ENCODE assay signal across 8 cellular contexts in the genomic region with DNA sequence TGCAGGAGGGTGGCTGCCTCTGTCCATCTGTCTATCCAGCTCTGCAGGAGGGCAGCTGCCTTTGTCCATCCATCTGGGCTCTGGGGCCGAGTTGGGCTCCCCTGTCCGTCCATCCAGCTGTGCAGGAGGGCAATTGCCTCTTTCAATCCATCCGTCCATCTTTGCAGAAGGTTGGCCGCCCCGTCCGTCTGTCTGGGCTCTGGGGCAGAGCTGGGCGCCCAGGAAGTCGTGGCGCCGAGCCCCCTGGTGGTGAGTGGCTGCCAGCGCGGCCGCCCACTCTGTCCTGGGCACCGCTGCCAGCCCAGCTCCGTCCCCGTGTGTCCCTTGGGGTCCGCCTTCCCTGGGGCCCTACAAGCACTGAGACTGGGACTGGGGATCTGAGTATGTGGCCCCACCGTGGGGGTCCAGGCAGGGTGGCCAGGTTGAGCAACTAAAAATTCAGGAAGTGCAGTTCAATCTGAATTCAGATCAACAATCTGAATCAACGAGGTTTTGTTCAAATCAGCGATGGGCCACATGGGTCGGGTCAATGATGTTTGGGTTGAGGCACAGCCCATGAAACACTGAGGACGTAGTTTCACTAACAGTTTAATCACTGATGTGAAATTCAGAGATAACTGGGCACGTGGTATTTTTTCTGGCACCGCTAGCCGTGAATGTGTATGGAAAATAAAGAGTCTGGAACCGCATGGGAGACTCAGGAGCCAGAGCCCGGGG.
DNase-seq lines count a peak whose midpoint lies in the region; ATAC-seq and TF ChIP-seq lines count a peak whose summit lies in the region.

No MANE protein-coding gene starts in this region.

- H3K4me1 Mint-ChIP-seq in neural crest cell, result no peaks in the 10 kb centered on the region

- DNase-seq in Caki2 (ENCODE audit: low read depth) (peak; percentile 10), NCI-H69 (lab: John Stamatoyannopoulos, UW) (peak; percentile 32), neural crest cell (ENCODE audit: low read depth, low spot score) (no peak), foreskin keratinocyte (no peak), ACHN (no peak)
- DNase-seq in activated gamma-delta T cell treated with anti-CD3 and anti-CD28 coated beads, Interleukin-2, amount 50 U/mL, for 16 hours (ENCODE audit: low read depth), result peak; percentile 4

- no peak overlapping the region for H3K27ac Mint-ChIP-seq in neural crest cell (ENCODE audit: unreplicated experiment)

- H3K36me3 Mint-ChIP-seq in neural crest cell (ENCODE audit: low read depth), result peaks cover 5% of the 10 kb centered on the region

- peaks cover 2% of the 10 kb centered on the region for H3K9me3 Mint-ChIP-seq in neural crest cell

- no peak overlapping the region for H3K27ac ChIP-seq in foreskin keratinocyte

- no peaks in the 10 kb centered on the region for H3K27me3 Mint-ChIP-seq in neural crest cell (ENCODE audit: low read depth)

- no peak overlapping the region for H3K4me3 Mint-ChIP-seq in neural crest cell

- in situ Hi-C loops in Caki2 (cut with HindIII; ENCODE audit: low pct_unique_long_range_greater_than_20kb, low sequenced_read_pairs), result no loop called here
- in situ Hi-C loops in ACHN (cut with HindIII; ENCODE audit: low pct_ligation_motif_present, low pct_unique_long_range_greater_than_20kb, low sequenced_read_pairs), result no loop called here

- no peaks in the 10 kb centered on the region for H3K4me1 ChIP-seq in foreskin keratinocyte

- no peaks in the 10 kb centered on the region for H3K27me3 ChIP-seq in foreskin keratinocyte

- TF ChIP-seq CTCF in neural crest cell (conservative IDR thresholded peaks at IDR 0.05) (peak; percentile 33), foreskin keratinocyte (conservative IDR thresholded peaks at IDR 0.05) (no peak)

- ATAC-seq in GM21619 (IDR thresholded peaks at IDR 0.05; ENCODE audit: unreplicated experiment), result no peak
- ATAC-seq in foreskin keratinocyte, result no peak
- no peak for ATAC-seq in GM19452 (IDR thresholded peaks at IDR 0.05; ENCODE audit: unreplicated experiment)

Comparison
In these comparisons a context has a peak if more than half of its experiments do, and no peak if none do; other contexts are left out.
1. DNase-seq: peak in Caki2 (single experiment), NCI-H69 (single experiment) and activated gamma-delta T cell treated with anti-CD3 and anti-CD28 coated beads, Interleukin-2, amount 50 U/mL, for 16 hours (single experiment); none in neural crest cell (single experiment), foreskin keratinocyte (0 of 2) and ACHN (single experiment).